12 cellular contexts compared by ENCODE assay signal in genomic region chr1:94105957-94106529, GRCh38. TPM values are rescaled to one million over a fixed set of nuclear protein-coding genes. Genes with fewer than 3 reads are reported as not detected.
DNase-seq lines count a peak whose midpoint lies in the region; ATAC-seq lines count a peak whose summit lies in the region.
"Had no signal": no experiment of that assay in that cellular context is flagged by ENCODE, and none has a peak within 500 bp of the region (broad histone marks: within the 10 kb centered on the region; RNA-seq: fewer than 3 reads in every experiment).

No MANE protein-coding gene starts in this region.

- ATAC-seq in GM18858 (IDR thresholded peaks at IDR 0.05; ENCODE audit: unreplicated experiment) = peak; percentile 66
- no peak for ATAC-seq in GM19035 (IDR thresholded peaks at IDR 0.05; ENCODE audit: unreplicated experiment)

- DNase-seq in A172 (ENCODE audit: low spot score) (peak; percentile 51), globus pallidus (ENCODE audit: low spot score) (peak; percentile 29), middle frontal gyrus (ENCODE audit: extremely low spot score, low spot score) (no peak), SIG-M5 (lab: John Stamatoyannopoulos, UW) (no peak), hypothalamus (lab: John Stamatoyannopoulos, UW) (no peak)
- DNase-seq in Jurkat, Clone E6-1 (ENCODE audit: low read depth, low spot score) = peak; percentile 80
- DNase-seq: activated CD4-positive, alpha-beta T cell treated with anti-CD3 and anti-CD28 coated beads, Interleukin-2, amount 50 U/mL, for 1 hour; amniotic stem cell; BE2C; NCI-H1092 treated with DMSO at 0.1 percent for 48 hours had no signal

- no peak overlapping the region for H3K4me3 ChIP-seq in Jurkat, Clone E6-1 (ENCODE audit: low read length)

RNA-seq across cellular contexts. Expression of gene ABCA4, which starts 14.9 kb away (rescaled TPM):
- total RNA-seq in A172 (2014; rRNA removed; shearing (Covaris generic)) = not detected in 2 replicates
- polyA plus RNA-seq in Jurkat, Clone E6-1 (2012; ENCODE audit: insufficient read depth, insufficient read length) = not detected

Comparison
In these comparisons a context has a peak if more than half of its experiments do, and no peak if none do; other contexts are left out.
1. DNase-seq: peak in A172 (single experiment), Jurkat, Clone E6-1 (single experiment) and globus pallidus (single experiment); none in middle frontal gyrus (single experiment), SIG-M5 (single experiment) and hypothalamus (0 of 51).